In genomic region chr14:34060747-34061050, GRCh38 we compare ENCODE assay signal across 9 cellular contexts.
A peak's percentile ranks its signal among the peaks of the same experiment; 100 is the strongest.
DNase-seq lines count a peak whose midpoint lies in the region; ATAC-seq, FAIRE-seq and TF ChIP-seq lines count a peak whose summit lies in the region.
"Had no signal": no experiment of that assay in that cellular context is flagged by ENCODE, and none has a peak within 500 bp of the region (broad histone marks: within the 10 kb centered on the region; RNA-seq: fewer than 3 reads in every experiment).

No MANE protein-coding gene starts in this region.

- POLR2A ChIA-PET in GM12878 (lab: Charles Lee), result interaction anchor here (0.6 to 2.6 kb wide), 14 partner anchors 11 to 1356 kb away, joined by 3 to 9 read pairs (median 6); no protein-coding TSS in a partner anchor
- POLR2A ChIA-PET in HepG2 (lab: Yijun Ruan, JAX), result interaction anchor here (1.2 to 2.6 kb wide), 6 partner anchors 9 to 38 kb away, joined by 3 to 13 read pairs (median 6); no protein-coding TSS in a partner anchor

- no peaks in the 10 kb centered on the region for H3K79me2 ChIP-seq in GM12878 (ENCODE audit: control insufficient read depth, insufficient read depth, low read length)
- H3K79me2 ChIP-seq in HepG2 (ENCODE audit: insufficient read depth, low read length), result no peaks in the 10 kb centered on the region

- H3K36me3 Mint-ChIP-seq in T-helper 1 cell treated with Interleukin-12 subunit alpha and Interleukin-12 subunit beta and Interleukin-4 antibody, amounts not matched to agents 30 μg/mL and 1 μg/mL, for 36 hours (ENCODE audit: low read depth), result no peaks in the 10 kb centered on the region

- 30% methylated on average over 9 of the region's 9 CpGs for WGBS in GM12878 (ENCODE audit: insufficient coverage, insufficient replicate concordance, low lambda C conversion rate, missing lambda C conversion rate)
- 94% methylated on average over 9 of the region's 9 CpGs for WGBS in HepG2 (ENCODE audit: low lambda C conversion rate)
- WGBS in testis, 2 donors, result 48 to 53% methylated on average over 9 of the region's 9 CpGs

- in situ Hi-C loops in GM12878 (cut with MboI), result no loop called here
- in situ Hi-C loops in HepG2 (cut with HindIII; ENCODE audit: extremely low pct_ligation_motif_present, low pct_unique_long_range_greater_than_20kb), result no loop called here

- H3K36me3 ChIP-seq in GM12878 (ENCODE audit: control insufficient read depth in 2 of 2, insufficient read depth in 2 of 2, low read length in 1 of 2), result no peaks in the 10 kb centered on the region
- no peaks in the 10 kb centered on the region for H3K36me3 ChIP-seq in HepG2 (replicated peaks in 1 of 2; ENCODE audit: control insufficient read depth in 1 of 2, insufficient read depth in 2 of 2, low read length in 2 of 2)
- no peaks in the 10 kb centered on the region for H3K36me3 ChIP-seq in testis (ENCODE audit: low read depth, missing control alignments)

- no TSS peak for BruUV-seq in GM12878 (replicated peaks; lab: Mats Ljungman, UMichigan)
- BruUV-seq in HepG2 (replicated peaks; lab: Mats Ljungman, UMichigan), result no TSS peak

- intact Hi-C loops in GM12878 (cut with micrococcal nuclease; ENCODE audit: unreplicated experiment) (no loop called here), HepG2 (cut with micrococcal nuclease; ENCODE audit: unreplicated experiment) (loop anchor here (1.0 kb wide), 1 partner anchor 36 kb away; no protein-coding TSS in a partner anchor), testis (cut with DNase I; ENCODE audit: low total_unique reads) (no loop called here)

- peak overlapping the region; percentile 94 for H3K27ac Mint-ChIP-seq in T-helper 1 cell treated with Interleukin-12 subunit alpha and Interleukin-12 subunit beta and Interleukin-4 antibody, amounts not matched to agents 30 μg/mL and 1 μg/mL, for 36 hours

- H3K4me2 ChIP-seq in GM12878 (ENCODE audit: control insufficient read depth, insufficient read depth) (peak overlapping the region; percentile 97), HepG2 (ENCODE audit: low read depth, low read length) (no peak overlapping the region)

- DNase-seq in T-helper 1 cell, result no peak
- no peak for DNase-seq in GM12878 (ENCODE audit: low read depth, low spot score)
- DNase-seq in HepG2 (ENCODE audit: low spot score), result no peak
- no peak for DNase-seq in testis
- DNase-seq in GM19238 (ENCODE audit: insufficient read length, low spot score), result no peak
- DNase-seq in retina, result no peak

- TF ChIP-seq RAD21 in GM12878 (IDR thresholded peaks at IDR 0.05; ENCODE audit: insufficient read depth, low read depth, low read length), result no peak
- no peak for TF ChIP-seq RAD21 in HepG2 (CRISPR knock-in tag; IDR thresholded peaks at IDR 0.05)

- H2AFZ ChIP-seq in GM12878 (ENCODE audit: control insufficient read depth, low read depth, low read length) (peak overlapping the region; percentile 91), HepG2 (ENCODE audit: low read length) (no peak overlapping the region)

- H3K9ac ChIP-seq in GM12878 (ENCODE audit: control insufficient read depth, insufficient read depth, low read length) (peak overlapping the region; percentile 24), HepG2 (ENCODE audit: insufficient read depth, low read depth, low read length) (no peak overlapping the region)

- TF ChIP-seq POLR2A in GM12878 (IDR thresholded peaks at IDR 0.05; ENCODE audit: low read depth, low read length) (no peak), HepG2 (IDR thresholded peaks at IDR 0.05; ENCODE audit: insufficient read depth in 1 of 2, low read depth in 2 of 2, low read length in 2 of 2) (no peak), testis (IDR thresholded peaks at IDR 0.05) (no peak)

- CTCF ChIA-PET in GM12878 (lab: Yijun Ruan, JAX) (interaction anchor here (0.6 to 2.2 kb wide), 11 partner anchors 10 to 217 kb away, joined by 3 to 13 read pairs (median 4); no protein-coding TSS in a partner anchor), HepG2 (lab: Yijun Ruan, JAX; ENCODE audit: low intra/inter-chr PET ratio, low total read pairs) (no interaction called here)

- FAIRE-seq in GM12878 (lab: Jason Lieb, UNC) (no peak), HepG2 (lab: Jason Lieb, UNC) (no peak)
- FAIRE-seq: endometrium had no signal

- RAD21 ChIA-PET in GM12878 (lab: Charles Lee; ENCODE audit: unreplicated experiment), result interaction anchor here (0.7 to 6.5 kb wide), 18 partner anchors 9 to 165 kb away, joined by 3 to 51 read pairs (median 6); no protein-coding TSS in a partner anchor

- peak overlapping the region; percentile 85 for H3K4me3 Mint-ChIP-seq in T-helper 1 cell treated with Interleukin-12 subunit alpha and Interleukin-12 subunit beta and Interleukin-4 antibody, amounts not matched to agents 30 μg/mL and 1 μg/mL, for 36 hours

- ATAC-seq in GM12878 (no peak), HepG2 (no peak), GM21619 (IDR thresholded peaks at IDR 0.05; ENCODE audit: unreplicated experiment) (no peak)

- H4K20me1 ChIP-seq in GM12878 (ENCODE audit: control insufficient read depth, insufficient read depth) (no peaks in the 10 kb centered on the region), HepG2 (ENCODE audit: insufficient read depth, low read length) (no peaks in the 10 kb centered on the region)

- H3K4me1 Mint-ChIP-seq in T-helper 1 cell treated with Interleukin-12 subunit alpha and Interleukin-12 subunit beta and Interleukin-4 antibody, amounts not matched to agents 30 μg/mL and 1 μg/mL, for 36 hours (ENCODE audit: low read depth), result peaks cover 36% of the 10 kb centered on the region

- H3K27me3 ChIP-seq in GM12878 (replicated peaks in 1 of 2; ENCODE audit: control insufficient read depth in 2 of 2, insufficient read depth in 2 of 2, low read length in 1 of 2), result no peaks in the 10 kb centered on the region
- peaks cover 0 to 4% of the 10 kb centered on the region in 2 experiments; a peak in 2 of 5 replicates for H3K27me3 ChIP-seq in HepG2 (ENCODE audit: control insufficient read depth in 1 of 2, insufficient read depth in 2 of 2, low read length in 2 of 2)
- H3K27me3 ChIP-seq in testis, result no peaks in the 10 kb centered on the region

- H3K9me3 ChIP-seq in GM12878 (replicated peaks; ENCODE audit: control insufficient read depth, insufficient read depth, low read length) (no peaks in the 10 kb centered on the region; the same call in 2 of the 3 replicates), HepG2 (ENCODE audit: low read length) (no peaks in the 10 kb centered on the region), testis (no peaks in the 10 kb centered on the region)

- H3K4me3 ChIP-seq in GM12878 (peak overlapping the region; percentile 57; the same call in 1 of the 2 replicates), HepG2 (replicated peaks in 1 of 3; ENCODE audit: insufficient read depth in 1 of 3, low read depth in 2 of 3, low read length in 3 of 3) (no peak overlapping the region), testis (peak overlapping the region; percentile 70 to 73)

- H3K27ac ChIP-seq in GM12878 (ENCODE audit: control insufficient read depth, insufficient read depth) (no peak overlapping the region), HepG2 (ENCODE audit: extremely low read length, insufficient read depth, low read length) (no peak overlapping the region), testis (peak overlapping the region in 1 of 2 donors; percentile 78)

- H3K9me3 Mint-ChIP-seq in T-helper 1 cell treated with Interleukin-12 subunit alpha and Interleukin-12 subunit beta and Interleukin-4 antibody, amounts not matched to agents 30 μg/mL and 1 μg/mL, for 36 hours, result no peaks in the 10 kb centered on the region

- TF ChIP-seq CTCF in GM12878 (IDR thresholded peaks at IDR 0.05 in 2 of 3, conservative IDR thresholded peaks at IDR 0.05 in 1 of 3; ENCODE audit: control insufficient read depth in 2 of 3, extremely low read depth in 1 of 3, insufficient read depth in 1 of 3, low read depth in 3 of 3, low read length in 3 of 3), result no peak
- no peak for TF ChIP-seq CTCF in HepG2 (CRISPR knock-in tag; IDR thresholded peaks at IDR 0.05)
- no peak for TF ChIP-seq CTCF in testis (IDR thresholded peaks at IDR 0.05)

- peaks cover 22% of the 10 kb centered on the region for H3K27me3 Mint-ChIP-seq in T-helper 1 cell treated with Interleukin-12 subunit alpha and Interleukin-12 subunit beta and Interleukin-4 antibody, amounts not matched to agents 30 μg/mL and 1 μg/mL, for 36 hours (ENCODE audit: low read depth)

- TF ChIP-seq EP300 in GM12878 (IDR thresholded peaks at IDR 0.05; ENCODE audit: borderline replicate concordance in 1 of 2, control insufficient read depth in 1 of 2, low read depth in 2 of 2, low read length in 2 of 2) (no peak), HepG2 (IDR thresholded peaks at IDR 0.05; ENCODE audit: low read depth in 2 of 2, low read length in 2 of 2) (no peak), HepG2 (CRISPR knock-in tag; IDR thresholded peaks at IDR 0.05; ENCODE audit: borderline replicate concordance) (no peak)

- H3K4me1 ChIP-seq in GM12878 (ENCODE audit: control insufficient read depth, insufficient read depth, low read length) (peaks cover 13% of the 10 kb centered on the region), HepG2 (ENCODE audit: insufficient read depth, low read length) (peaks cover 65% of the 10 kb centered on the region), testis (no peaks in the 10 kb centered on the region)

- SMC1A ChIA-PET in GM12878 (lab: Charles Lee; ENCODE audit: uncharacterized antibody, unreplicated experiment), result interaction anchor here (0.8 to 9.8 kb wide), 16 partner anchors 12 to 212 kb away, joined by 3 to 65 read pairs (median 5); no protein-coding TSS in a partner anchor

TF ChIP-seq in GM12878, 131 proteins besides CTCF, POLR2A, EP300 and RAD21 (continues in another document):
- TF ChIP-seq CBFB (IDR thresholded peaks at IDR 0.05; ENCODE audit: low read depth) (no peak), ATF7 (IDR thresholded peaks at IDR 0.05; ENCODE audit: low read depth) (0 out of 2 replicates have a peak, but pooled peaks have one; percentile 22)

TF ChIP-seq in HepG2, 621 proteins besides CTCF, POLR2A, EP300 and RAD21 (continues in another document):
- TF ChIP-seq BHLHE40 (IDR thresholded peaks at IDR 0.05; ENCODE audit: low read length) (no peak), CEBPG (CRISPR knock-in tag; IDR thresholded peaks at IDR 0.05) (no peak), SMYD3 (CRISPR knock-in tag; IDR thresholded peaks at IDR 0.05) (no peak), ZNF274 (CRISPR knock-in tag; IDR thresholded peaks at IDR 0.05) (no peak), ZNF761 (CRISPR knock-in tag; conservative IDR thresholded peaks at IDR 0.05) (peak; percentile 19; the same call in 1 of the 2 replicates)
- TF ChIP-seq, protein P1, sequence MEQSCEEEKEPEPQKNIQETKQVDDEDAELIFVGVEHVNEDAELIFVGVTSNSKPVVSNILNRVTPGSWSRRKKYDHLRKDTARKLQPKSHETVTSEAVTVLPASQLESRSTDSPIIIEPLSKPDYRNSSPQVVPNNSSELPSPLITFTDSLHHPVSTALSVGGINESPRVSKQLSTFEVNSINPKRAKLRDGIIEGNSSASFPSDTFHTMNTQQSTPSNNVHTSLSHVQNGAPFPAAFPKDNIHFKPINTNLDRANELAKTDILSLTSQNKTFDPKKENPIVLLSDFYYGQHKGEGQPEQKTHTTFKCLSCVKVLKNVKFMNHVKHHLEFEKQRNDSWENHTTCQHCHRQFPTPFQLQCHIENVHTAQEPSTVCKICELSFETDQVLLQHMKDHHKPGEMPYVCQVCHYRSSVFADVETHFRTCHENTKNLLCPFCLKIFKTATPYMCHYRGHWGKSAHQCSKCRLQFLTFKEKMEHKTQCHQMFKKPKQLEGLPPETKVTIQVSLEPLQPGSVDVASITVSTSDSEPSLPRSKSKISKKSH (CRISPR knock-in tag; IDR thresholded peaks at IDR 0.05; ENCODE audit: borderline replicate concordance), result peak; percentile 1; the same call in 1 of the 2 replicates

Comparison
In these comparisons a context has a peak if more than half of its experiments do, and no peak if none do; other contexts are left out.
1. H3K4me3 ChIP-seq: peak in GM12878 (single experiment) and testis (2 of 2); none in HepG2 (0 of 3).